Comparison of ENCODE assay signal across 19 cellular contexts in the genomic region with DNA sequence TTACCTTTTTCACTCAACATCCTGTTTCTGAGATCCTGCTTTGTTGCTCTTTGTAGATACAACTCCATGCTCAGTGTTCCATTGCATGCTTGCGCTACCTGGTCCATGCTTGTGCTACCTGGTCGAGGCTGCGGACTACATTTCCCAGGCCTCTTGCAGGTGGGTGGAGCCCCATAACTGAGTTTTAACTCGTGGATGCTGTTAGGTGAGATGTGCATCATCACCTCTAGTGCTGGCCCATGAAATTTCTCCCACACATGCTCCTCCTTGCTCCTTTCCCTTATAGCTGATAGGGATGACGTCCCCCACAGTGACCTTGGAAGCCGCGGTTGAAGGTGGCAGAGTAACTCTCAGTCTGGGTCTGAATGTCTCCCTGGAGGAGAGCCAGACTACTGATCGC.
"Had no signal": no experiment of that assay in that cellular context is flagged by ENCODE, and none has a peak within 500 bp of the region (broad histone marks: within the 10 kb centered on the region; RNA-seq: fewer than 3 reads in every experiment).

No MANE protein-coding gene starts in this region.

- H3K4me3 ChIP-seq: dorsolateral prefrontal cortex, esophagus muscularis mucosa, lung, mucosa of descending colon, smooth muscle cell, transverse colon had no signal

- ATAC-seq: activated T-cell treated with anti-CD3 and anti-CD28 coated beads, Interleukin-2, amount 50 U/mL, for 4 hours; left cardiac atrium; mucosa of descending colon; natural killer cell; right cardiac atrium; stimulated activated effector memory CD8-positive, alpha-beta T cell treated with anti-CD3 and anti-CD28 coated beads, Interleukin-12 subunit alpha, Interleukin-12 subunit beta, amount 100 ng/mL, for 72 hours had no signal

- H3K4me1 ChIP-seq: esophagus muscularis mucosa, transverse colon had no signal

- DNase-seq: activated CD4-positive, alpha-beta memory T cell treated with anti-CD3 and anti-CD28 coated beads for 36 hours; activated CD4-positive, alpha-beta T cell treated with anti-CD3 and anti-CD28 coated beads for 1 hour; activated effector memory CD4-positive, alpha-beta T cell treated with anti-CD3 and anti-CD28 coated beads, Interleukin-2, amount 50 U/mL, for 16 hours; activated naive CD8-positive, alpha-beta T cell treated with anti-CD3 and anti-CD28 coated beads for 36 hours; activated T-cell treated with anti-CD3 and anti-CD28 coated beads, Interleukin-2, amount 50 U/mL, for 4 hours; cerebellar nuclear complex; glutamatergic neuron; left cardiac atrium; mucosa of descending colon; natural killer cell; nucleus accumbens; right cardiac atrium; transverse colon had no signal

- H3K9me3 Mint-ChIP-seq: activated CD4-positive, alpha-beta memory T cell treated with anti-CD3 and anti-CD28 coated beads for 36 hours; activated T-cell treated with anti-CD3 and anti-CD28 coated beads, Interleukin-2, amount 50 U/mL, for 4 hours; natural killer cell; stimulated activated effector memory CD8-positive, alpha-beta T cell treated with anti-CD3 and anti-CD28 coated beads, Interleukin-12 subunit alpha, Interleukin-12 subunit beta, amount 100 ng/mL, for 72 hours had no signal

- H3K9me3 ChIP-seq: esophagus muscularis mucosa, mucosa of descending colon, transverse colon had no signal

- H3K27ac ChIP-seq: esophagus muscularis mucosa, transverse colon had no signal

- H3K27me3 ChIP-seq: dorsolateral prefrontal cortex, transverse colon had no signal

- H3K4me2 ChIP-seq: smooth muscle cell had no signal

- H3K4me3 Mint-ChIP-seq: activated CD4-positive, alpha-beta memory T cell treated with anti-CD3 and anti-CD28 coated beads for 36 hours; activated naive CD8-positive, alpha-beta T cell treated with anti-CD3 and anti-CD28 coated beads for 36 hours; activated T-cell treated with anti-CD3 and anti-CD28 coated beads, Interleukin-2, amount 50 U/mL, for 4 hours; natural killer cell; stimulated activated effector memory CD8-positive, alpha-beta T cell treated with anti-CD3 and anti-CD28 coated beads, Interleukin-12 subunit alpha, Interleukin-12 subunit beta, amount 100 ng/mL, for 72 hours had no signal

- H3K36me3 ChIP-seq: esophagus muscularis mucosa, transverse colon had no signal

- H3K36me3 Mint-ChIP-seq: activated CD4-positive, alpha-beta memory T cell treated with anti-CD3 and anti-CD28 coated beads for 36 hours; activated naive CD8-positive, alpha-beta T cell treated with anti-CD3 and anti-CD28 coated beads for 36 hours; natural killer cell; stimulated activated effector memory CD8-positive, alpha-beta T cell treated with anti-CD3 and anti-CD28 coated beads, Interleukin-12 subunit alpha, Interleukin-12 subunit beta, amount 100 ng/mL, for 72 hours had no signal

- H3K27ac Mint-ChIP-seq: activated CD4-positive, alpha-beta memory T cell treated with anti-CD3 and anti-CD28 coated beads for 36 hours; activated naive CD8-positive, alpha-beta T cell treated with anti-CD3 and anti-CD28 coated beads for 36 hours; natural killer cell; progenitor cell of endocrine pancreas; stimulated activated effector memory CD8-positive, alpha-beta T cell treated with anti-CD3 and anti-CD28 coated beads, Interleukin-12 subunit alpha, Interleukin-12 subunit beta, amount 100 ng/mL, for 72 hours had no signal

- H3K27me3 Mint-ChIP-seq: activated CD4-positive, alpha-beta memory T cell treated with anti-CD3 and anti-CD28 coated beads for 36 hours; activated naive CD8-positive, alpha-beta T cell treated with anti-CD3 and anti-CD28 coated beads for 36 hours had no signal
